In genomic region chr6:17395112-17395511, GRCh38 we compare ENCODE assay signal across 1 cellular context.
TF ChIP-seq lines count a peak whose summit lies in the region.

No MANE protein-coding gene starts in this region.

TF ChIP-seq in HepG2, 621 proteins besides CTCF, POLR2A, EP300 and RAD21:
- no peak for TF ChIP-seq SNAPC5 (CRISPR knock-in tag; IDR thresholded peaks at IDR 0.05; ENCODE audit: borderline replicate concordance)
- peak; percentile 54; the same call in 1 of the 2 replicates for TF ChIP-seq ZBTB20 (CRISPR knock-in tag; IDR thresholded peaks at IDR 0.05; ENCODE audit: borderline replicate concordance, low read depth)
- peak; percentile 29; the same call in 1 of the 2 replicates for TF ChIP-seq BCL6 (CRISPR knock-in tag; IDR thresholded peaks at IDR 0.05)
- peak; percentile 61 for TF ChIP-seq RFX3 (CRISPR knock-in tag; IDR thresholded peaks at IDR 0.05)
- no peak for TF ChIP-seq MLLT10 (CRISPR knock-in tag; IDR thresholded peaks at IDR 0.05)
- no peak for TF ChIP-seq FOXP1 (IDR thresholded peaks at IDR 0.05)
- peak; percentile 25; the same call in 1 of the 2 replicates for TF ChIP-seq FOXP1 (CRISPR knock-in tag; IDR thresholded peaks at IDR 0.05)
- no peak for TF ChIP-seq ZNF598 (CRISPR knock-in tag; IDR thresholded peaks at IDR 0.05; ENCODE audit: borderline replicate concordance)
- no peak for TF ChIP-seq ZNF234 (CRISPR knock-in tag; conservative IDR thresholded peaks at IDR 0.05)
- no peak for TF ChIP-seq ZNF704 (CRISPR knock-in tag; IDR thresholded peaks at IDR 0.05; ENCODE audit: borderline replicate concordance)
- no peak for TF ChIP-seq ZNF713 (CRISPR knock-in tag; IDR thresholded peaks at IDR 0.05)
- 0 out of 2 replicates have a peak, but pooled peaks have one; percentile 43 for TF ChIP-seq FOXA3 (CRISPR knock-in tag; IDR thresholded peaks at IDR 0.05)
- TF ChIP-seq SOX13 (IDR thresholded peaks at IDR 0.05): no peak
- peak in 1 of 2 experiments; percentile 71; a peak in 2 of 4 replicates for TF ChIP-seq SOX13 (CRISPR knock-in tag; conservative IDR thresholded peaks at IDR 0.05 in 1 of 2, IDR thresholded peaks at IDR 0.05 in 1 of 2)
- TF ChIP-seq FOXA1 (IDR thresholded peaks at IDR 0.05): 0 out of 2 replicates have a peak, but pooled peaks have one; percentile 28
- no peak for TF ChIP-seq FOXA1 (CRISPR knock-in tag; IDR thresholded peaks at IDR 0.05)
- TF ChIP-seq FOXK1 (CRISPR knock-in tag; IDR thresholded peaks at IDR 0.05; ENCODE audit: borderline replicate concordance, low read depth): 0 out of 2 replicates have a peak, but pooled peaks have one; percentile 25
- no peak for TF ChIP-seq MTA3 (CRISPR knock-in tag; IDR thresholded peaks at IDR 0.05)
- 0 out of 2 replicates have a peak, but pooled peaks have one; percentile 25 for TF ChIP-seq ZNF362 (CRISPR knock-in tag; IDR thresholded peaks at IDR 0.05; ENCODE audit: borderline replicate concordance)
- TF ChIP-seq RFX1 (IDR thresholded peaks at IDR 0.05): peak; percentile 44; the same call in 1 of the 2 replicates
- peak; percentile 60 for TF ChIP-seq RARA (CRISPR knock-in tag; IDR thresholded peaks at IDR 0.05)
- TF ChIP-seq PPARG (CRISPR knock-in tag; conservative IDR thresholded peaks at IDR 0.05): 0 out of 2 replicates have a peak, but pooled peaks have one; percentile 8
- TF ChIP-seq ZGPAT (CRISPR knock-in tag; IDR thresholded peaks at IDR 0.05): no peak
- TF ChIP-seq SOX6 (IDR thresholded peaks at IDR 0.05): no peak
- TF ChIP-seq SOX6 (CRISPR knock-in tag; IDR thresholded peaks at IDR 0.05): peak; percentile 25; the same call in 1 of the 2 replicates
- TF ChIP-seq ARID5B (CRISPR knock-in tag; IDR thresholded peaks at IDR 0.05): peak; percentile 45; the same call in 1 of the 2 replicates
- no peak for TF ChIP-seq EED (CRISPR knock-in tag; IDR thresholded peaks at IDR 0.05)
- peak; percentile 75; the same call in 1 of the 2 replicates for TF ChIP-seq SOX5 (CRISPR knock-in tag; IDR thresholded peaks at IDR 0.05; ENCODE audit: borderline replicate concordance)
